Comparison of ENCODE assay signal across 8 cellular contexts in the genomic region with DNA sequence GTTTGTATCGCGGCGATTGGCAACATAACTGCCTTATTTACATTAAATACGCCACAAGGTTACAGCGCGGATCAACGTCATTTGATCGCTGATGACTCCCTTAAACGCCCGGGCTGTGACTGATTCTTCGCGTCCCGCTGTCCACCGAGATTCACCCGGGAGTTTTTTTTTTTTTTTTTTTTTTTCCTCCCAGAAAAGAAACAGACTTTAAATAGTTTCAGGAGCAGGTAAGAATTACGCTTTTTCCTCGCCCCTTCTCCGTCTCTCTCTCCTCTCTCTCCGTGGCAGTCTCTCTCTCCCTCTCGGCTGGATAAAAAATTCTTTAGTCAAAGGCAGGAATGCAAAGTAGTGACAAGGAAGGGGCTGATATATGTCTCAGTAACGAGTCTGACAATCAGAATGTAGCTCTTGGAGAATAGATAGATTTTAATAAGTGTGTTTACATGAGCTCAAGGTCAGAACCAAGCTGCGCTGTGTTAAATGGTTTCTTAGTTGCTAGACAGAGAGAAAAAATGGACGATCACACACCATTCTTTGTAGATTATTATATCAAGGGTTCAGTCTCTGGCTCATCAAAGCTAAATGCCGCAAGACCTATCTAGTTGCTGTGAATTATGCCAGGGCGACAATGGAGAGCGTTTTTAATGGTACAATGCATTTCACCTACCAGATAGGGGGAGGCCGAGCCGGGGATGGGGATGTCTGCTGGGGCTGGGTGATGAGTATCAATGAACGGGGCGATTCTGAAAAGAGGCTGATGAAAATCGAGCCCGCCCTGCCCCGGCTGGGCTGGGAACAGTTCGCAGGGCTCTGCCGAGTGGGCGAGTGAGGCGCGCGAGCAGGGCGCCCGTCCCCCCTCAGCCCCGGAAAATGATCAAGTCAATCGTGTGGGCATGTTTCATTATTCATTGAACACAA.
DNase-seq lines count a peak whose midpoint lies in the region; ATAC-seq and TF ChIP-seq lines count a peak whose summit lies in the region.

No MANE protein-coding gene starts in this region.

- no peaks in the 10 kb centered on the region for H3K9me3 Mint-ChIP-seq in activated naive CD8-positive, alpha-beta T cell treated with anti-CD3 and anti-CD28 coated beads for 36 hours
- H3K9me3 Mint-ChIP-seq in memory B cell (peaks cover 10% of the 10 kb centered on the region), type B pancreatic cell (no peaks in the 10 kb centered on the region)

- ATAC-seq in left cardiac atrium (no peak), memory B cell (ENCODE audit: low read depth) (no peak), HG03378 (IDR thresholded peaks at IDR 0.05; ENCODE audit: unreplicated experiment) (no peak), GM18520 (IDR thresholded peaks at IDR 0.05; ENCODE audit: unreplicated experiment) (no peak)

- peaks cover 100% of the 10 kb centered on the region for H3K27me3 ChIP-seq in cardiac muscle cell

- H3K4me3 Mint-ChIP-seq in activated naive CD8-positive, alpha-beta T cell treated with anti-CD3 and anti-CD28 coated beads for 36 hours: peak overlapping the region; percentile 66
- H3K4me3 Mint-ChIP-seq in memory B cell: peak overlapping the region; percentile 64
- peak overlapping the region; percentile 87 for H3K4me3 Mint-ChIP-seq in type B pancreatic cell

- no peaks in the 10 kb centered on the region for H3K36me3 Mint-ChIP-seq in activated naive CD8-positive, alpha-beta T cell treated with anti-CD3 and anti-CD28 coated beads for 36 hours
- H3K36me3 Mint-ChIP-seq in memory B cell (peaks cover 6% of the 10 kb centered on the region), type B pancreatic cell (no peaks in the 10 kb centered on the region)

- H3K4me1 ChIP-seq in cardiac muscle cell (ENCODE audit: low read depth): peaks cover 10% of the 10 kb centered on the region

- DNase-seq in cardiac muscle cell (ENCODE audit: low read depth in 1 of 2, low spot score in 1 of 2): peak in 1 of 2 donors; percentile 6
- DNase-seq in left cardiac atrium: no peak
- DNase-seq in activated naive CD8-positive, alpha-beta T cell treated with anti-CD3 and anti-CD28 coated beads for 36 hours: peak; percentile 21
- DNase-seq in memory B cell (ENCODE audit: low spot score in 2 of 2): no peak
- DNase-seq in type B pancreatic cell (ENCODE audit: extremely low spot score, unreplicated experiment): no peak
- DNase-seq in NK-92 (lab: John Stamatoyannopoulos, UW; ENCODE audit: unreplicated experiment): no peak

- H3K4me3 ChIP-seq in cardiac muscle cell: peak overlapping the region; percentile 45

- intact Hi-C loops in left cardiac atrium (cut with DNase I): loop anchor here (5.0 to 10.0 kb wide), 3 partner anchors 182 to 422 kb away; no protein-coding TSS in a partner anchor

- peaks cover 21% of the 10 kb centered on the region for H3K4me1 Mint-ChIP-seq in activated naive CD8-positive, alpha-beta T cell treated with anti-CD3 and anti-CD28 coated beads for 36 hours
- peaks cover 17% of the 10 kb centered on the region for H3K4me1 Mint-ChIP-seq in memory B cell
- H3K4me1 Mint-ChIP-seq in type B pancreatic cell (ENCODE audit: unreplicated experiment): peaks cover 26% of the 10 kb centered on the region

- H3K27ac Mint-ChIP-seq in activated naive CD8-positive, alpha-beta T cell treated with anti-CD3 and anti-CD28 coated beads for 36 hours: no peak overlapping the region
- H3K27ac Mint-ChIP-seq in memory B cell (peak overlapping the region; percentile 42), type B pancreatic cell (peak overlapping the region; percentile 42)

- H3K27me3 Mint-ChIP-seq in activated naive CD8-positive, alpha-beta T cell treated with anti-CD3 and anti-CD28 coated beads for 36 hours: peaks cover 84% of the 10 kb centered on the region
- H3K27me3 Mint-ChIP-seq in memory B cell (peaks cover 37% of the 10 kb centered on the region), type B pancreatic cell (peaks cover 82% of the 10 kb centered on the region)

- no peaks in the 10 kb centered on the region for H3K9me3 ChIP-seq in cardiac muscle cell (ENCODE audit: low read depth)

- TF ChIP-seq CTCF in cardiac muscle cell (IDR thresholded peaks at IDR 0.05; ENCODE audit: low read depth, low read length): no peak
- no peak for TF ChIP-seq CTCF in type B pancreatic cell (conservative IDR thresholded peaks at IDR 0.05)

- H3K27ac ChIP-seq in cardiac muscle cell: no peak overlapping the region

- no peaks in the 10 kb centered on the region for H3K36me3 ChIP-seq in cardiac muscle cell
